Comparison of ENCODE assay signal across 1 cellular context in genomic region chr1:150972417-150972940, GRCh38.
TF ChIP-seq lines count a peak whose summit lies in the region.

No MANE protein-coding gene starts in this region.

TF ChIP-seq in GM23338, 12 proteins besides CTCF, POLR2A, EP300 and RAD21 (continued from another document):
- TF ChIP-seq, protein P1, sequence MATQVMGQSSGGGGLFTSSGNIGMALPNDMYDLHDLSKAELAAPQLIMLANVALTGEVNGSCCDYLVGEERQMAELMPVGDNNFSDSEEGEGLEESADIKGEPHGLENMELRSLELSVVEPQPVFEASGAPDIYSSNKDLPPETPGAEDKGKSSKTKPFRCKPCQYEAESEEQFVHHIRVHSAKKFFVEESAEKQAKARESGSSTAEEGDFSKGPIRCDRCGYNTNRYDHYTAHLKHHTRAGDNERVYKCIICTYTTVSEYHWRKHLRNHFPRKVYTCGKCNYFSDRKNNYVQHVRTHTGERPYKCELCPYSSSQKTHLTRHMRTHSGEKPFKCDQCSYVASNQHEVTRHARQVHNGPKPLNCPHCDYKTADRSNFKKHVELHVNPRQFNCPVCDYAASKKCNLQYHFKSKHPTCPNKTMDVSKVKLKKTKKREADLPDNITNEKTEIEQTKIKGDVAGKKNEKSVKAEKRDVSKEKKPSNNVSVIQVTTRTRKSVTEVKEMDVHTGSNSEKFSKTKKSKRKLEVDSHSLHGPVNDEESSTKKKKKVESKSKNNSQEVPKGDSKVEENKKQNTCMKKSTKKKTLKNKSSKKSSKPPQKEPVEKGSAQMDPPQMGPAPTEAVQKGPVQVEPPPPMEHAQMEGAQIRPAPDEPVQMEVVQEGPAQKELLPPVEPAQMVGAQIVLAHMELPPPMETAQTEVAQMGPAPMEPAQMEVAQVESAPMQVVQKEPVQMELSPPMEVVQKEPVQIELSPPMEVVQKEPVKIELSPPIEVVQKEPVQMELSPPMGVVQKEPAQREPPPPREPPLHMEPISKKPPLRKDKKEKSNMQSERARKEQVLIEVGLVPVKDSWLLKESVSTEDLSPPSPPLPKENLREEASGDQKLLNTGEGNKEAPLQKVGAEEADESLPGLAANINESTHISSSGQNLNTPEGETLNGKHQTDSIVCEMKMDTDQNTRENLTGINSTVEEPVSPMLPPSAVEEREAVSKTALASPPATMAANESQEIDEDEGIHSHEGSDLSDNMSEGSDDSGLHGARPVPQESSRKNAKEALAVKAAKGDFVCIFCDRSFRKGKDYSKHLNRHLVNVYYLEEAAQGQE (IDR thresholded peaks at IDR 0.05; ENCODE audit: unreplicated experiment), result no peak
- TF ChIP-seq JUNB (IDR thresholded peaks at IDR 0.05; ENCODE audit: unreplicated experiment) (no peak), EZH2phosphoT487 (IDR thresholded peaks at IDR 0.05; ENCODE audit: unreplicated experiment) (no peak), NANOG (IDR thresholded peaks at IDR 0.05; ENCODE audit: borderline replicate concordance) (no peak), POLR2AphosphoS5 (IDR thresholded peaks at IDR 0.05; ENCODE audit: low read depth) (no peak), CREB1 (CRISPR knock-in tag; IDR thresholded peaks at IDR 0.05; ENCODE audit: low read depth) (no peak), ETS1 (IDR thresholded peaks at IDR 0.05) (no peak)
